ENCODE assay signal across 9 cellular contexts in genomic region chr6:167350731-167351655, GRCh38. TPM values are rescaled to one million over a fixed set of nuclear protein-coding genes. Genes with fewer than 3 reads are reported as not detected.
DNase-seq lines count a peak whose midpoint lies in the region; ATAC-seq and TF ChIP-seq lines count a peak whose summit lies in the region.
"Had no signal": no experiment of that assay in that cellular context is flagged by ENCODE, and none has a peak within 500 bp of the region (broad histone marks: within the 10 kb centered on the region; RNA-seq: fewer than 3 reads in every experiment).

No MANE protein-coding gene starts in this region.

- CTCF ChIA-PET in HCT116 (lab: Charles Lee): interaction anchor here (0.6 to 1.8 kb wide), 8 partner anchors 8 to 878 kb away, joined by 3 to 7 read pairs (median 4); no protein-coding TSS in a partner anchor

- no peaks in the 10 kb centered on the region for H3K36me3 ChIP-seq in HCT116 (ENCODE audit: control insufficient read depth in 1 of 2, insufficient read depth in 2 of 2, low read length in 2 of 2)
- no peaks in the 10 kb centered on the region for H3K36me3 ChIP-seq in right lobe of liver

- H2AFZ ChIP-seq in HCT116 (ENCODE audit: low read depth, low read length, poor library complexity, severe bottlenecking): peak overlapping the region; percentile 78

- H3K9ac ChIP-seq in HCT116 (ENCODE audit: low read length): peak overlapping the region; percentile 54

- TF ChIP-seq POLR2A in HCT116 (IDR thresholded peaks at IDR 0.05; ENCODE audit: borderline replicate concordance, extremely low read depth, insufficient read depth, insufficient read length) (no peak), right lobe of liver (IDR thresholded peaks at IDR 0.05) (peak; percentile 39)

- 0% methylated on average over 1 of the region's 62 CpGs for WGBS in right lobe of liver (ENCODE audit: insufficient coverage, low coverage, low lambda C conversion rate, missing lambda C conversion rate)

- TF ChIP-seq CTCF in HCT116 (IDR thresholded peaks at IDR 0.05 in 2 of 3, conservative IDR thresholded peaks at IDR 0.05 in 1 of 3; ENCODE audit: borderline replicate concordance in 1 of 3, insufficient read depth in 1 of 3, low read depth in 2 of 3, low read length in 2 of 3) (peak; percentile 63 to 89 (median 83)), choroid plexus epithelial cell (conservative IDR thresholded peaks at IDR 0.05; ENCODE audit: low read depth, low read length) (peak; percentile 76), right lobe of liver (IDR thresholded peaks at IDR 0.05) (peak; percentile 75 to 85 (median 80))

- H3K4me2 ChIP-seq in HCT116 (ENCODE audit: low read length): peak overlapping the region; percentile 78

- H3K4me3 ChIP-seq in GM08714 (ENCODE audit: low read length): peak overlapping the region; percentile 9; the same call in 1 of the 2 replicates
- peak overlapping the region; percentile 35 to 55 for H3K4me3 ChIP-seq in HCT116 (replicated peaks in 1 of 2; ENCODE audit: low read depth in 1 of 2, low read length in 2 of 2)
- peak overlapping the region; percentile 40 for H3K4me3 ChIP-seq in choroid plexus epithelial cell (ENCODE audit: low read depth, low read length)
- H3K4me3 ChIP-seq in right lobe of liver: peak overlapping the region; percentile 18 to 56 (median 41)

- POLR2A ChIA-PET in HCT116 (lab: Charles Lee): interaction anchor here (0.7 kb wide), 3 partner anchors 1100 to 1166 kb away, joined by 3 read pairs; no protein-coding TSS in a partner anchor

- no peaks in the 10 kb centered on the region for H3K9me3 ChIP-seq in HCT116 (ENCODE audit: control insufficient read depth in 1 of 2, insufficient read depth in 1 of 2, low read depth in 1 of 2, low read length in 2 of 2)
- no peaks in the 10 kb centered on the region for H3K9me3 ChIP-seq in right lobe of liver

- peak; percentile 95 for ATAC-seq in HCT116
- ATAC-seq in right lobe of liver: peak; percentile 90 to 93 (median 92)

- peak; percentile 52 for DNase-seq in HCT116 (ENCODE audit: low read depth, low spot score)
- DNase-seq in NCI-H146 treated with DMSO at 0.1 percent for 48 hours (lab: John Stamatoyannopoulos, UW; ENCODE audit: unreplicated experiment): peak; percentile 50
- DNase-seq in activated CD4-positive, alpha-beta T cell treated with anti-CD3 and anti-CD28 coated beads for 24 hours (ENCODE audit: low read depth in 2 of 2): peak; percentile 74 to 86
- DNase-seq in choroid plexus epithelial cell (ENCODE audit: low read depth): peak; percentile 54
- peak; percentile 81 to 86 (median 85) for DNase-seq in right lobe of liver
- DNase-seq in stimulated activated CD4-positive, alpha-beta T cell treated with anti-CD3 and anti-CD28 coated beads, Interleukin-4, amount 100 ng/mL, for 4 hours: peak; percentile 74 to 79
- DNase-seq in NOMO-1 treated with DMSO at 0.1 percent for 48 hours (lab: John Stamatoyannopoulos, UW; ENCODE audit: unreplicated experiment): no peak

- H3K27me3 ChIP-seq in HCT116 (ENCODE audit: insufficient read depth, low read length): peaks cover 6% of the 10 kb centered on the region
- H3K27me3 ChIP-seq in right lobe of liver: no peaks in the 10 kb centered on the region

- peak; percentile 77 for TF ChIP-seq RAD21 in HCT116 (IDR thresholded peaks at IDR 0.05; ENCODE audit: low read depth)

- H3K4me1 ChIP-seq in HCT116 (ENCODE audit: control insufficient read depth in 1 of 2, insufficient read depth in 2 of 2, low read length in 2 of 2) (peaks cover 0 to 13% of the 10 kb centered on the region in 2 experiments; a peak in 2 of 4 replicates), right lobe of liver (peaks cover 0 to 26% (median 4%) of the 10 kb centered on the region in 4 donors)

- RAD21 ChIA-PET in HCT116 (lab: Charles Lee; ENCODE audit: low non-redundant PET in 1 of 2, low total read pairs in 2 of 2, uncharacterized antibody in 2 of 2, unreplicated experiment in 2 of 2): interaction anchor here in 1 of 2 experiments (0.6 kb wide), 2 partner anchors 42 to 56 kb away, joined by 4 to 7 read pairs; no protein-coding TSS in a partner anchor

- H3K9me2 ChIP-seq in HCT116 (ENCODE audit: insufficient read depth): no peaks in the 10 kb centered on the region

- no peak overlapping the region for H3K27ac ChIP-seq in HCT116 (ENCODE audit: low read depth, low read length)
- H3K27ac ChIP-seq in right lobe of liver: peak overlapping the region; percentile 69 to 86 (median 86)

- intact Hi-C loops in HCT116 (cut with micrococcal nuclease): loop anchor here (1.0 kb wide), 1 partner anchor 133 kb away; no protein-coding TSS in a partner anchor
- intact Hi-C loops in right lobe of liver (cut with DNase I): no loop called here

- no TSS peak for BruUV-seq in HCT116 (replicated peaks; lab: Mats Ljungman, UMichigan)

- H3K79me2 ChIP-seq in HCT116 (ENCODE audit: insufficient read depth, low read length): no peaks in the 10 kb centered on the region

- no peaks in the 10 kb centered on the region for H4K20me1 ChIP-seq in HCT116 (ENCODE audit: insufficient read depth)

TF ChIP-seq in HCT116, 20 proteins besides CTCF, POLR2A, EP300 and RAD21:
- TF ChIP-seq MAX (IDR thresholded peaks at IDR 0.05) (peak; percentile 83), POLR2AphosphoS5 (IDR thresholded peaks at IDR 0.05; ENCODE audit: low read depth, low read length) (no peak), CBX3 (IDR thresholded peaks at IDR 0.05; ENCODE audit: low read depth) (peak; percentile 66; the same call in 1 of the 2 replicates)

RNA-seq across cellular contexts. Expression of gene TTLL2, which starts 26.1 kb away (rescaled TPM):
- total RNA-seq in HCT116 (2021; ENCODE audit: unreplicated experiment): not detected
- polyA plus RNA-seq in HCT116 (2012): 0.10 TPM in 1 of 2 replicates, not detected in the other
- not detected for total RNA-seq in right lobe of liver
- total RNA-seq: subcutaneous adipose tissue had no signal

RNA-seq across cellular contexts. Expression of gene UNC93A, which starts 59.9 kb away (rescaled TPM):
- total RNA-seq in HCT116 (2021; ENCODE audit: unreplicated experiment) (not detected), right lobe of liver (10 to 100 TPM in 1 of 6 experiments, 1 to 10 TPM in 5; 1.4 to 15.8 (median 4.9) TPM)
- polyA plus RNA-seq in HCT116 (2012): not detected in 2 replicates
- total RNA-seq: subcutaneous adipose tissue had no signal
